ENCODE assay signal across 1 cellular context in genomic region chr4:76002176-76002575, GRCh38.
TF ChIP-seq lines count a peak whose summit lies in the region.

No MANE protein-coding gene starts in this region.

TF ChIP-seq in K562, 482 proteins besides CTCF, POLR2A, EP300 and RAD21 (continues in another document):
- no peak for TF ChIP-seq CTCFL (IDR thresholded peaks at IDR 0.05; ENCODE audit: borderline replicate concordance, insufficient read depth, low read depth, low read length, poor library complexity, severe bottlenecking)
- TF ChIP-seq ZNF668 (CRISPR knock-in tag; IDR thresholded peaks at IDR 0.05) = no peak
- TF ChIP-seq BACH1 (tag; IDR thresholded peaks at IDR 0.05) = peak; percentile 81; the same call in 1 of the 2 replicates
- TF ChIP-seq ZNF584 (CRISPR knock-in tag; IDR thresholded peaks at IDR 0.05; ENCODE audit: low read depth) = peak; percentile 91
- TF ChIP-seq ETV1 (tag; conservative IDR thresholded peaks at IDR 0.05; ENCODE audit: low read depth) = peak; percentile 89
- no peak for TF ChIP-seq ZFPM2 (CRISPR knock-in tag; IDR thresholded peaks at IDR 0.05)
- TF ChIP-seq TEAD4 (IDR thresholded peaks at IDR 0.05; ENCODE audit: low read length) = peak; percentile 49; the same call in 1 of the 2 replicates
- no peak for TF ChIP-seq TEAD4 (CRISPR knock-in tag; IDR thresholded peaks at IDR 0.05; ENCODE audit: borderline replicate concordance)
- no peak for TF ChIP-seq RBM39 (optimal IDR thresholded peaks at IDR 0.05; ENCODE audit: low read depth, low read length)
- no peak for TF ChIP-seq PTTG1 (tag; IDR thresholded peaks at IDR 0.05; ENCODE audit: low read depth)
- TF ChIP-seq NEUROD1 (IDR thresholded peaks at IDR 0.05; ENCODE audit: borderline replicate concordance, low read depth, low read length, partially characterized antibody) = no peak
- peak; percentile 73 for TF ChIP-seq SMAD4 (CRISPR knock-in tag; conservative IDR thresholded peaks at IDR 0.05)
- no peak for TF ChIP-seq CUX1 (CRISPR knock-in tag; IDR thresholded peaks at IDR 0.05)
- TF ChIP-seq XRCC4 (IDR thresholded peaks at IDR 0.05; ENCODE audit: extremely low read depth, insufficient read depth, insufficient read length) = no peak
- no peak for TF ChIP-seq ELF2 (CRISPR knock-in tag; IDR thresholded peaks at IDR 0.05)
- no peak for TF ChIP-seq KDM1A (IDR thresholded peaks at IDR 0.05)
- peak; percentile 74 for TF ChIP-seq GABPA (tag; conservative IDR thresholded peaks at IDR 0.05; ENCODE audit: low read depth)
- no peak for TF ChIP-seq GTF2B (IDR thresholded peaks at IDR 0.05; ENCODE audit: extremely low read depth, insufficient read length)
- TF ChIP-seq DEAF1 (CRISPR knock-in tag; IDR thresholded peaks at IDR 0.05) = no peak
- no peak for TF ChIP-seq SFPQ (IDR thresholded peaks at IDR 0.05; ENCODE audit: low read depth, low read length)
- TF ChIP-seq MECOM (CRISPR knock-in tag; IDR thresholded peaks at IDR 0.05) = no peak
- no peak for TF ChIP-seq HINFP (tag; conservative IDR thresholded peaks at IDR 0.05; ENCODE audit: low read depth)
- no peak for TF ChIP-seq EHMT2 (IDR thresholded peaks at IDR 0.05)
- TF ChIP-seq STAT5A (IDR thresholded peaks at IDR 0.05; ENCODE audit: borderline replicate concordance, low read length) = no peak
- TF ChIP-seq MTA2 (IDR thresholded peaks at IDR 0.05; ENCODE audit: low read depth) = no peak
- TF ChIP-seq KLF1 (tag; IDR thresholded peaks at IDR 0.05) = no peak
- TF ChIP-seq LARP7 (IDR thresholded peaks at IDR 0.05) = no peak
- TF ChIP-seq PRMT5 (CRISPR knock-in tag; IDR thresholded peaks at IDR 0.05) = no peak
- TF ChIP-seq TCF7L2 (IDR thresholded peaks at IDR 0.05; ENCODE audit: low read depth, low read length) = no peak
- TF ChIP-seq CEBPG (CRISPR knock-in tag; IDR thresholded peaks at IDR 0.05) = peak; percentile 90
- TF ChIP-seq CEBPG (tag; conservative IDR thresholded peaks at IDR 0.05 in 1 of 2, IDR thresholded peaks at IDR 0.05 in 1 of 2) = peak; percentile 97 to 99
- no peak for TF ChIP-seq KDM2B (CRISPR knock-in tag; IDR thresholded peaks at IDR 0.05)
- no peak for TF ChIP-seq MEF2A (IDR thresholded peaks at IDR 0.05; ENCODE audit: control insufficient read depth, low read depth, low read length)
- TF ChIP-seq ZNF146 (CRISPR knock-in tag; IDR thresholded peaks at IDR 0.05; ENCODE audit: unreplicated experiment) = no peak
- TF ChIP-seq ATF1 (CRISPR knock-in tag; IDR thresholded peaks at IDR 0.05) = no peak
- peak; percentile 39; the same call in 1 of the 2 replicates for TF ChIP-seq ATF1 (tag; IDR thresholded peaks at IDR 0.05)
- TF ChIP-seq IRF2 (CRISPR knock-in tag; IDR thresholded peaks at IDR 0.05) = no peak
- peak; percentile 75 for TF ChIP-seq POLR2H (tag; IDR thresholded peaks at IDR 0.05; ENCODE audit: low read depth)
- no peak for TF ChIP-seq TCF7 (IDR thresholded peaks at IDR 0.05; ENCODE audit: borderline replicate concordance)
- no peak for TF ChIP-seq SMARCA5 (IDR thresholded peaks at IDR 0.05)
- no peak for TF ChIP-seq ZBTB12 (CRISPR knock-in tag; IDR thresholded peaks at IDR 0.05)
- no peak for TF ChIP-seq TAF15 (IDR thresholded peaks at IDR 0.05; ENCODE audit: low read depth, low read length)
- no peak for TF ChIP-seq RBM15 (IDR thresholded peaks at IDR 0.05; ENCODE audit: insufficient read depth, low read length)
- no peak for TF ChIP-seq ZNF24 (IDR thresholded peaks at IDR 0.05)
- TF ChIP-seq STAT6 (CRISPR knock-in tag; IDR thresholded peaks at IDR 0.05) = no peak
- TF ChIP-seq CCNT2 (IDR thresholded peaks at IDR 0.05; ENCODE audit: borderline replicate concordance, extremely low read depth, insufficient read length, low read depth, low read length) = no peak
- TF ChIP-seq MXD1 (CRISPR knock-in tag; IDR thresholded peaks at IDR 0.05; ENCODE audit: borderline replicate concordance, poor library complexity, severe bottlenecking) = no peak
- TF ChIP-seq ZFP1 (CRISPR knock-in tag; IDR thresholded peaks at IDR 0.05) = no peak
- no peak for TF ChIP-seq SRSF9 (IDR thresholded peaks at IDR 0.05; ENCODE audit: borderline replicate concordance, low read depth, low read length)
- no peak for TF ChIP-seq MCM7 (IDR thresholded peaks at IDR 0.05)
- TF ChIP-seq ZNF79 (CRISPR knock-in tag; IDR thresholded peaks at IDR 0.05; ENCODE audit: low read depth) = no peak
- TF ChIP-seq ZNF133 (CRISPR knock-in tag; IDR thresholded peaks at IDR 0.05) = no peak
- peak; percentile 94 for TF ChIP-seq ZNF175 (CRISPR knock-in tag; IDR thresholded peaks at IDR 0.05; ENCODE audit: low read depth)
- no peak for TF ChIP-seq ZNF347 (CRISPR knock-in tag; IDR thresholded peaks at IDR 0.05; ENCODE audit: low read depth)
- TF ChIP-seq ZNF3 (CRISPR knock-in tag; IDR thresholded peaks at IDR 0.05) = no peak
- no peak for TF ChIP-seq TCF3 (CRISPR knock-in tag; IDR thresholded peaks at IDR 0.05)
- TF ChIP-seq FOXA3 (CRISPR knock-in tag; conservative IDR thresholded peaks at IDR 0.05 in 1 of 2, IDR thresholded peaks at IDR 0.05 in 1 of 2) = peak; percentile 95 to 97
- TF ChIP-seq NCOA4 (IDR thresholded peaks at IDR 0.05; ENCODE audit: partially characterized antibody) = no peak
